22 cellular contexts compared by ENCODE assay signal in the genomic region with DNA sequence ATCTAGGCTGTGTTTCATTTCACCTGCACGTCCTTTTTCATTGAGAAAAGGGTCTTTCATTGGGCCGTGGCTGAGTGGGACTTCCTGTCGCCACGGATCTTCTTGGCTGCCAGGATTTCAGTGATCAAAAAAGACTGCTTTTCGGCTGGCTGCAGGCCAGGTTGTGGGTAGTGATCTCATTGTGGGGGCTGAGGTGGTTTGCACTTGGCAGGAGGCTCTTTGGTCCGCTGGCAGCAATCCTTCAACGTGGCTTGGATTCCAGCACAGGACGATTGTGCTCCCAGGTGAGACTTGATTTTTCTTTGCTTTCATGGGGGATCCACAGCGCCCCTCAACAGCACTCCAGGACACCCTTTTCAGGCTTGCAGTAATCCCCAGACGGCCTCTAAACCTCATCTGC. TPM values are rescaled to one million over a fixed set of nuclear protein-coding genes. Genes with fewer than 3 reads are reported as not detected.
DNase-seq lines count a peak whose midpoint lies in the region; ATAC-seq, FAIRE-seq and TF ChIP-seq lines count a peak whose summit lies in the region.
"Had no signal": no experiment of that assay in that cellular context is flagged by ENCODE, and none has a peak within 500 bp of the region (broad histone marks: within the 10 kb centered on the region; RNA-seq: fewer than 3 reads in every experiment).

No MANE protein-coding gene starts in this region.

- no peak overlapping the region for H3K4me3 Mint-ChIP-seq in activated CD4-positive, alpha-beta T cell treated with anti-CD3 and anti-CD28 coated beads, Interleukin-2, amount 10 ng/mL, durations not matched to agents 24 days and 14 days
- H3K4me3 Mint-ChIP-seq in Calu3 (ENCODE audit: low read depth, unreplicated experiment): no peak overlapping the region
- H3K4me3 Mint-ChIP-seq: activated naive CD8-positive, alpha-beta T cell; CD14-positive monocyte; natural killer cell treated with Interleukin-12 subunit alpha and Interleukin-12 subunit beta and Interleukin-15 and Interleukin-18, amount 100 ng/mL, for 72 hours had no signal

- H3K4me1 Mint-ChIP-seq in activated CD4-positive, alpha-beta T cell treated with anti-CD3 and anti-CD28 coated beads, Interleukin-2, amount 10 ng/mL, durations not matched to agents 24 days and 14 days: no peaks in the 10 kb centered on the region
- H3K4me1 Mint-ChIP-seq in Calu3 (ENCODE audit: low read depth, unreplicated experiment): no peaks in the 10 kb centered on the region

- H3K27me3 ChIP-seq in bronchial epithelial cell (ENCODE audit: control insufficient read depth, insufficient read depth, low read length): peaks cover 1% of the 10 kb centered on the region
- H3K27me3 ChIP-seq: esophagus squamous epithelium had no signal

- no peak for ATAC-seq in GM21381 (IDR thresholded peaks at IDR 0.05; ENCODE audit: unreplicated experiment)
- ATAC-seq: natural killer cell treated with Interleukin-12 subunit alpha and Interleukin-12 subunit beta and Interleukin-15 and Interleukin-18, amount 100 ng/mL, for 72 hours; sciatic nerve had no signal

- FAIRE-seq in bronchial epithelial cell (lab: Jason Lieb, UNC): no peak
- no peak for FAIRE-seq in urothelium cell line (lab: Jason Lieb, UNC)
- FAIRE-seq: H1 had no signal

- peaks cover 10% of the 10 kb centered on the region for H3K9me3 Mint-ChIP-seq in activated CD4-positive, alpha-beta T cell treated with anti-CD3 and anti-CD28 coated beads, Interleukin-2, amount 10 ng/mL, durations not matched to agents 24 days and 14 days
- H3K9me3 Mint-ChIP-seq in Calu3 (ENCODE audit: low read depth, unreplicated experiment): peaks cover 5% of the 10 kb centered on the region
- H3K9me3 Mint-ChIP-seq: natural killer cell treated with Interleukin-12 subunit alpha and Interleukin-12 subunit beta and Interleukin-15 and Interleukin-18, amount 100 ng/mL, for 72 hours had no signal

- H3K36me3 ChIP-seq in bronchial epithelial cell (ENCODE audit: control insufficient read depth, insufficient read depth, low read length): no peaks in the 10 kb centered on the region
- H3K36me3 ChIP-seq: esophagus squamous epithelium had no signal

- no peaks in the 10 kb centered on the region for H3K27me3 Mint-ChIP-seq in activated CD4-positive, alpha-beta T cell treated with anti-CD3 and anti-CD28 coated beads, Interleukin-2, amount 10 ng/mL, durations not matched to agents 24 days and 14 days
- no peaks in the 10 kb centered on the region for H3K27me3 Mint-ChIP-seq in Calu3 (ENCODE audit: unreplicated experiment)

- TF ChIP-seq CTCF in bronchial epithelial cell (IDR thresholded peaks at IDR 0.05; ENCODE audit: insufficient read depth, low read length, severe bottlenecking) (no peak), Calu3 (IDR thresholded peaks at IDR 0.05; ENCODE audit: unreplicated experiment) (no peak)

- H3K36me3 Mint-ChIP-seq in activated CD4-positive, alpha-beta T cell treated with anti-CD3 and anti-CD28 coated beads, Interleukin-2, amount 10 ng/mL, durations not matched to agents 24 days and 14 days (ENCODE audit: low read depth): no peaks in the 10 kb centered on the region
- H3K36me3 Mint-ChIP-seq in Calu3 (ENCODE audit: insufficient read depth, unreplicated experiment): no peaks in the 10 kb centered on the region
- H3K36me3 Mint-ChIP-seq: activated naive CD8-positive, alpha-beta T cell; CD14-positive monocyte; natural killer cell treated with Interleukin-12 subunit alpha and Interleukin-12 subunit beta and Interleukin-15 and Interleukin-18, amount 100 ng/mL, for 72 hours had no signal

- no TSS peak for BruUV-seq in Calu3 (replicated peaks; lab: Mats Ljungman, UMichigan)

- peak; percentile 12 for DNase-seq in activated CD4-positive, alpha-beta T cell treated with anti-CD3 and anti-CD28 coated beads, Interleukin-2, amount 10 ng/mL, durations not matched to agents 24 days and 14 days
- no peak for DNase-seq in activated CD4-positive, alpha-beta T cell treated with anti-CD3 and anti-CD28 coated beads for 48 hours
- peak; percentile 38 for DNase-seq in NCI-H226
- peak; percentile 25 for DNase-seq in bronchial epithelial cell (ENCODE audit: low read depth)
- DNase-seq in urothelium cell line (ENCODE audit: low spot score): peak; percentile 79
- no peak for DNase-seq in Calu3
- DNase-seq in NAMALWA (ENCODE audit: low spot score): no peak
- DNase-seq: activated CD4-positive, CD25-positive, alpha-beta regulatory T cell treated with anti-CD3 and anti-CD28 coated beads, Interleukin-2, amount 50 U/mL, for 72 hours; DMS153; effector memory CD4-positive, alpha-beta T cell; esophagus squamous epithelium; mesenchymal stem cell; MM.1S; NCI-H146; NCI-H446; NK-92 treated with Interleukin-12 subunit alpha and Interleukin-12 subunit beta, amount 100 ng/mL, for 24 hours had no signal

- no peak overlapping the region for H3K4me3 ChIP-seq in bronchial epithelial cell (ENCODE audit: low read depth, low read length)
- H3K4me3 ChIP-seq: esophagus squamous epithelium had no signal

- intact Hi-C loops in activated CD4-positive, alpha-beta T cell treated with anti-CD3 and anti-CD28 coated beads, Interleukin-2, amount 10 ng/mL, durations not matched to agents 24 days and 14 days (cut with micrococcal nuclease): no loop called here
- intact Hi-C loops in Calu3 (cut with micrococcal nuclease; ENCODE audit: unreplicated experiment): no loop called here

- no peak overlapping the region for H3K27ac Mint-ChIP-seq in activated CD4-positive, alpha-beta T cell treated with anti-CD3 and anti-CD28 coated beads, Interleukin-2, amount 10 ng/mL, durations not matched to agents 24 days and 14 days
- H3K27ac Mint-ChIP-seq in Calu3 (ENCODE audit: unreplicated experiment): no peak overlapping the region
- H3K27ac Mint-ChIP-seq: activated naive CD8-positive, alpha-beta T cell; CD14-positive monocyte; natural killer cell treated with Interleukin-12 subunit alpha and Interleukin-12 subunit beta and Interleukin-15 and Interleukin-18, amount 100 ng/mL, for 72 hours had no signal

- CTCF ChIA-PET in Calu3 (lab: Charles Lee): no interaction called here

RNA-seq across cellular contexts. Expression of gene ZNF273, which starts 29.0 kb away (rescaled TPM):
- 8.7 and 9.4 TPM in 2 replicates for total RNA-seq in activated CD4-positive, alpha-beta T cell treated with anti-CD3 and anti-CD28 coated beads, Interleukin-2, amount 10 ng/mL, durations not matched to agents 24 days and 14 days
- total RNA-seq in bronchial epithelial cell (2.6 and 3.1 TPM in 2 replicates), Calu3 (2022) (5.1 and 6.2 TPM in 2 replicates)

Comparison
In these comparisons a context has a peak if more than half of its experiments do, and no peak if none do; other contexts are left out.
1. DNase-seq: peak in activated CD4-positive, alpha-beta T cell treated with anti-CD3 and anti-CD28 coated beads, Interleukin-2, amount 10 ng/mL, durations not matched to agents 24 days and 14 days (single experiment), NCI-H226 (single experiment), bronchial epithelial cell (single experiment) and urothelium cell line (single experiment); none in activated CD4-positive, alpha-beta T cell treated with anti-CD3 and anti-CD28 coated beads for 48 hours (single experiment), Calu3 (single experiment) and NAMALWA (single experiment).